Comparison of ENCODE assay signal across 12 cellular contexts in genomic region chr5:110105692-110106091, GRCh38.
DNase-seq lines count a peak whose midpoint lies in the region; ATAC-seq and TF ChIP-seq lines count a peak whose summit lies in the region.
"Had no signal": no experiment of that assay in that cellular context is flagged by ENCODE, and none has a peak within 500 bp of the region (broad histone marks: within the 10 kb centered on the region; RNA-seq: fewer than 3 reads in every experiment).

No MANE protein-coding gene starts in this region.

- no peaks in the 10 kb centered on the region for H3K9me3 Mint-ChIP-seq in activated CD8-positive, alpha-beta T cell treated with anti-CD3 and anti-CD28 coated beads for 36 hours

- no peak for TF ChIP-seq CTCF in epithelial cell of esophagus (IDR thresholded peaks at IDR 0.05; ENCODE audit: insufficient read depth, low read depth, low read length, missing control alignments)
- TF ChIP-seq CTCF in activated CD8-positive, alpha-beta T cell treated with anti-CD3 and anti-CD28 coated beads for 36 hours (IDR thresholded peaks at IDR 0.05), result no peak

- H3K9me3 ChIP-seq in T-helper 17 cell (ENCODE audit: control insufficient read depth, low read length, poor library complexity, severe bottlenecking), result no peaks in the 10 kb centered on the region

- ATAC-seq in HG03378 (IDR thresholded peaks at IDR 0.05; ENCODE audit: unreplicated experiment), result no peak
- ATAC-seq in T-helper 17 cell, result no peak
- ATAC-seq in activated CD8-positive, alpha-beta T cell treated with anti-CD3 and anti-CD28 coated beads for 36 hours, result no peak

- H3K27ac Mint-ChIP-seq in T-helper 17 cell, result no peak overlapping the region
- no peak overlapping the region for H3K27ac Mint-ChIP-seq in activated CD8-positive, alpha-beta T cell treated with anti-CD3 and anti-CD28 coated beads for 36 hours

- CTCF ChIA-PET in activated CD8-positive, alpha-beta T cell treated with anti-CD3 and anti-CD28 coated beads for 36 hours (lab: Charles Lee), result interaction anchor here (1.0 to 1.3 kb wide), 2 partner anchors 42 to 416 kb away, joined by 3 read pairs; partner anchors contain the start of gene MAN2A1

- intact Hi-C loops in activated CD8-positive, alpha-beta T cell treated with anti-CD3 and anti-CD28 coated beads for 36 hours (cut with micrococcal nuclease), result no loop called here

- POLR2A ChIA-PET in activated CD8-positive, alpha-beta T cell treated with anti-CD3 and anti-CD28 coated beads for 36 hours (lab: Charles Lee), result no interaction called here

- H3K4me3 Mint-ChIP-seq in T-helper 17 cell, result no peak overlapping the region
- no peak overlapping the region for H3K4me3 Mint-ChIP-seq in activated CD8-positive, alpha-beta T cell treated with anti-CD3 and anti-CD28 coated beads for 36 hours

- no peak overlapping the region for H3K4me3 ChIP-seq in epithelial cell of esophagus (ENCODE audit: low read length)

- DNase-seq in COR-L47 (lab: John Stamatoyannopoulos, UW) (peak; percentile 81), LHCN-M2 (ENCODE audit: low read depth) (peak; percentile 71), epithelial cell of esophagus (ENCODE audit: low read depth) (peak; percentile 50), mucosa of gallbladder (ENCODE audit: low spot score) (peak; percentile 27), T-helper 17 cell (no peak), germinal center (ENCODE audit: low spot score) (no peak)
- DNase-seq in activated CD8-positive, alpha-beta T cell treated with anti-CD3 and anti-CD28 coated beads for 36 hours, result no peak
- DNase-seq: activated CD4-positive, alpha-beta T cell treated with anti-CD3 and anti-CD28 coated beads, Interleukin-2, amount 50 U/mL, for 4 hours; activated naive CD4-positive, alpha-beta T cell treated with anti-CD3 and anti-CD28 coated beads, Interleukin-2, amount 50 U/mL, for 16 hours; NCI-H524; stimulated activated CD4-positive, alpha-beta T cell treated with anti-CD3 and anti-CD28 coated beads, Interleukin-12 subunit alpha, Interleukin-12 subunit beta, amount 100 ng/mL, for 4 hours had no signal

- no peaks in the 10 kb centered on the region for H3K36me3 Mint-ChIP-seq in T-helper 17 cell (ENCODE audit: low read depth)
- no peaks in the 10 kb centered on the region for H3K36me3 Mint-ChIP-seq in activated CD8-positive, alpha-beta T cell treated with anti-CD3 and anti-CD28 coated beads for 36 hours (ENCODE audit: low read depth)

- peaks cover 12% of the 10 kb centered on the region for H3K4me1 Mint-ChIP-seq in T-helper 17 cell
- H3K4me1 Mint-ChIP-seq in activated CD8-positive, alpha-beta T cell treated with anti-CD3 and anti-CD28 coated beads for 36 hours (ENCODE audit: low read depth), result peaks cover 35% of the 10 kb centered on the region

- H3K27me3 Mint-ChIP-seq in T-helper 17 cell, result peaks cover 40% of the 10 kb centered on the region
- no peaks in the 10 kb centered on the region for H3K27me3 Mint-ChIP-seq in activated CD8-positive, alpha-beta T cell treated with anti-CD3 and anti-CD28 coated beads for 36 hours

Comparison
In these comparisons a context has a peak if more than half of its experiments do, and no peak if none do; other contexts are left out.
1. DNase-seq: peak in COR-L47 (single experiment), LHCN-M2 (single experiment), epithelial cell of esophagus (single experiment) and mucosa of gallbladder (single experiment); none in T-helper 17 cell (0 of 3), germinal center (single experiment) and activated CD8-positive, alpha-beta T cell treated with anti-CD3 and anti-CD28 coated beads for 36 hours (single experiment).